8 cellular contexts compared by ENCODE assay signal in genomic region chrX:65595460-65595876, GRCh38.
DNase-seq lines count a peak whose midpoint lies in the region; ATAC-seq, FAIRE-seq and TF ChIP-seq lines count a peak whose summit lies in the region.

No MANE protein-coding gene starts in this region.

- intact Hi-C loops in activated B cell treated with CpG ODN at 0.5 μM for 24 hours (cut with micrococcal nuclease) (loop anchor here (1.0 to 10.0 kb wide), 11 partner anchors 72 to 515 kb away; partner anchors contain the start of gene MSN), kidney (cut with DNase I) (loop anchor here (10.0 kb wide), 1 partner anchor 119 kb away; no protein-coding TSS in a partner anchor)

- H3K36me3 Mint-ChIP-seq in activated B cell treated with CpG ODN at 0.5 μM for 24 hours (ENCODE audit: low read depth): no peaks in the 10 kb centered on the region

- FAIRE-seq in kidney (lab: Jason Lieb, UNC): peak; percentile 97

- H3K4me3 ChIP-seq in ACC112 (ENCODE audit: low read depth, low read length) (0 out of 2 replicates have a peak overlapping the region, but pooled peaks have one; percentile 29), kidney (ENCODE audit: low read length in 2 of 2) (no peak overlapping the region)

- peak overlapping the region; percentile 76 for H3K4me3 Mint-ChIP-seq in activated B cell treated with CpG ODN at 0.5 μM for 24 hours

- no peak for TF ChIP-seq CTCF in activated B cell treated with CpG ODN at 0.5 μM for 24 hours (IDR thresholded peaks at IDR 0.05)
- peak; percentile 95 for TF ChIP-seq CTCF in kidney (IDR thresholded peaks at IDR 0.05; ENCODE audit: borderline replicate concordance, extremely low read depth, insufficient read depth)

- peak overlapping the region; percentile 41 to 60 for H3K9ac ChIP-seq in kidney (ENCODE audit: low read length in 2 of 2)

- peak overlapping the region; percentile 99 for H3K27ac ChIP-seq in ACC112 (ENCODE audit: low read depth, low read length)
- peak overlapping the region; percentile 52 for H3K27ac ChIP-seq in caudate nucleus (ENCODE audit: low read depth, low read length)
- H3K27ac ChIP-seq in kidney (ENCODE audit: low read depth in 2 of 2, low read length in 2 of 2): peak overlapping the region in 1 of 2 donors; percentile 84

- peak; percentile 70 for DNase-seq in NCI-H2227 (lab: John Stamatoyannopoulos, UW; ENCODE audit: unreplicated experiment)
- DNase-seq in activated B cell treated with CpG ODN at 0.5 μM for 24 hours: peak; percentile 71
- DNase-seq in caudate nucleus (lab: John Stamatoyannopoulos, UW): peak in 59 of 61 donors; percentile 1 to 92 (median 58)
- peak; percentile 95 for DNase-seq in kidney
- DNase-seq in stimulated activated CD4-positive, alpha-beta T cell treated with anti-CD3 and anti-CD28 coated beads, Interleukin-15, amount 100 ng/mL, for 24 hours: peak; percentile 96

- H3K79me2 ChIP-seq in ACC112 (ENCODE audit: control insufficient read depth, insufficient read depth, low read length, unreplicated experiment): no peaks in the 10 kb centered on the region

- H3K9me3 Mint-ChIP-seq in activated B cell treated with CpG ODN at 0.5 μM for 24 hours: no peaks in the 10 kb centered on the region

- peak overlapping the region; percentile 94 for H3K27ac Mint-ChIP-seq in activated B cell treated with CpG ODN at 0.5 μM for 24 hours

- POLR2A ChIA-PET in activated B cell treated with CpG ODN at 0.5 μM for 24 hours (lab: Charles Lee): interaction anchor here (0.6 to 2.7 kb wide), 7 partner anchors 72 to 421 kb away, joined by 3 to 26 read pairs (median 5); partner anchors contain the start of gene MSN

- CTCF ChIA-PET in activated B cell treated with CpG ODN at 0.5 μM for 24 hours (lab: Charles Lee): interaction anchor here (1.2 to 2.1 kb wide), 3 partner anchors 128 to 391 kb away, joined by 4 to 14 read pairs (median 4); no protein-coding TSS in a partner anchor

- peak overlapping the region; percentile 53 for H2AFZ ChIP-seq in ACC112 (ENCODE audit: low read length, unreplicated experiment)

- H3K9me3 ChIP-seq in kidney (ENCODE audit: control insufficient read depth in 1 of 2, low read length in 2 of 2): no peaks in the 10 kb centered on the region

- peaks cover 44% of the 10 kb centered on the region for H3K4me1 Mint-ChIP-seq in activated B cell treated with CpG ODN at 0.5 μM for 24 hours

- H3K4me1 ChIP-seq in ACC112 (ENCODE audit: control insufficient read depth, insufficient read depth, low read length, unreplicated experiment) (peaks cover 15% of the 10 kb centered on the region), kidney (ENCODE audit: control insufficient read depth in 1 of 2, insufficient read depth in 1 of 2, low read depth in 1 of 2, low read length in 2 of 2) (no peaks in the 10 kb centered on the region)

- H3K36me3 ChIP-seq in ACC112 (ENCODE audit: insufficient read depth, low read length) (no peaks in the 10 kb centered on the region), kidney (ENCODE audit: control insufficient read depth in 1 of 2, insufficient read depth in 2 of 2, low read length in 2 of 2) (no peaks in the 10 kb centered on the region)

- H3K27me3 Mint-ChIP-seq in activated B cell treated with CpG ODN at 0.5 μM for 24 hours: no peaks in the 10 kb centered on the region

- no peaks in the 10 kb centered on the region for H3K27me3 ChIP-seq in ACC112 (ENCODE audit: insufficient read depth, low read length)

- ATAC-seq in GM18861 (IDR thresholded peaks at IDR 0.05; ENCODE audit: unreplicated experiment): peak; percentile 86
- ATAC-seq in HG03097 (IDR thresholded peaks at IDR 0.05; ENCODE audit: low FRiP score, unreplicated experiment): peak; percentile 75
- ATAC-seq in activated B cell treated with CpG ODN at 0.5 μM for 24 hours (ENCODE audit: low read depth): peak; percentile 91
